21 cellular contexts compared by ENCODE assay signal in genomic region chr1:209855623-209856022, GRCh38.
"Had no signal": no experiment of that assay in that cellular context is flagged by ENCODE, and none has a peak within 500 bp of the region (broad histone marks: within the 10 kb centered on the region; RNA-seq: fewer than 3 reads in every experiment).

No MANE protein-coding gene starts in this region.

- H3K36me3 ChIP-seq: neutrophil had no signal

- H3K4me1 ChIP-seq: gastrocnemius medialis, parathyroid adenoma, testis, upper lobe of left lung had no signal

- ATAC-seq: activated CD4-positive, CD25-positive, alpha-beta regulatory T cell treated with anti-CD3 and anti-CD28 coated beads, Interleukin-2, amount 50 U/mL, for 24 hours; activated T-cell treated with anti-CD3 and anti-CD28 coated beads, Interleukin-2, amount 50 U/mL, for 72 hours; esophagus mucosa; gastrocnemius medialis; natural killer cell treated with Interleukin-12 subunit alpha and Interleukin-12 subunit beta and Interleukin-15 and Interleukin-18, amount 100 ng/mL, for 72 hours; sciatic nerve; stimulated activated naive CD8-positive, alpha-beta T cell treated with anti-CD3 and anti-CD28 coated beads, Interleukin-15, amount 100 ng/mL, for 72 hours had no signal

- H3K4me3 ChIP-seq: gastrocnemius medialis, lung, smooth muscle cell, testis, upper lobe of left lung had no signal

- H3K9me3 ChIP-seq: gastrocnemius medialis, neutrophil, testis, upper lobe of left lung had no signal

- H3K27me3 ChIP-seq: gastrocnemius medialis, neutrophil, testis, upper lobe of left lung had no signal

- DNase-seq: activated CD8-positive, alpha-beta memory T cell treated with anti-CD3 and anti-CD28 coated beads for 24 hours; activated CD8-positive, alpha-beta memory T cell treated with anti-CD3 and anti-CD28 coated beads, Interleukin-2, amount 50 U/mL, for 48 hours; activated effector memory CD4-positive, alpha-beta T cell treated with anti-CD3 and anti-CD28 coated beads, Interleukin-2, amount 50 U/mL, for 16 hours; activated naive CD8-positive, alpha-beta T cell treated with anti-CD3 and anti-CD28 coated beads for 36 hours; activated T-cell treated with anti-CD3 and anti-CD28 coated beads, Interleukin-2, amount 50 U/mL, for 72 hours; cortex of kidney; effector CD4-positive, alpha-beta T cell; gastrocnemius medialis; head of caudate nucleus; stimulated activated CD4-positive, alpha-beta T cell treated with anti-CD3 and anti-CD28 coated beads, Interleukin-4, amount 100 ng/mL, for 1 hour; stimulated activated naive CD8-positive, alpha-beta T cell treated with anti-CD3 and anti-CD28 coated beads, Interleukin-15, amount 100 ng/mL, for 72 hours; testis; upper lobe of left lung had no signal

- H3K27ac ChIP-seq: gastrocnemius medialis, neutrophil, parathyroid adenoma, testis, upper lobe of left lung had no signal
